ENCODE assay signal across 28 cellular contexts in genomic region chr13:39737047-39737446, GRCh38.
"Had no signal": no experiment of that assay in that cellular context is flagged by ENCODE, and none has a peak within 500 bp of the region (broad histone marks: within the 10 kb centered on the region; RNA-seq: fewer than 3 reads in every experiment).

No MANE protein-coding gene starts in this region.

- H3K4me3 Mint-ChIP-seq: natural killer cell; nephron; neural progenitor cell; stimulated activated effector memory CD8-positive, alpha-beta T cell treated with anti-CD3 and anti-CD28 coated beads, Interleukin-12 subunit alpha, Interleukin-12 subunit beta, amount 100 ng/mL, for 72 hours; stimulated activated naive B cell treated with anti-CD40 and anti-IgM and Interleukin-4, amounts not matched to agents 10 μg/mL and 1 μg/mL and 100 μg/mL, for 72 hours; stimulated activated naive CD8-positive, alpha-beta T cell treated with anti-CD3 and anti-CD28 coated beads, Interleukin-15, Interleukin-2, amounts not matched to agents 100 ng/mL and 50 ng/mL, for 24 hours had no signal

- H3K36me3 ChIP-seq: neural progenitor cell, ovary had no signal

- H3K4me1 ChIP-seq: neural progenitor cell, parathyroid adenoma, psoas muscle, right lobe of liver, sigmoid colon, stomach, thyroid gland, tibial nerve, upper lobe of left lung, vagina had no signal

- H3K27ac Mint-ChIP-seq: natural killer cell; nephron; neural progenitor cell; progenitor cell of endocrine pancreas; stimulated activated effector memory CD8-positive, alpha-beta T cell treated with anti-CD3 and anti-CD28 coated beads, Interleukin-12 subunit alpha, Interleukin-12 subunit beta, amount 100 ng/mL, for 72 hours; stimulated activated naive B cell treated with anti-CD40 and anti-IgM and Interleukin-4, amounts not matched to agents 10 μg/mL and 1 μg/mL and 100 μg/mL, for 72 hours; stimulated activated naive CD8-positive, alpha-beta T cell treated with anti-CD3 and anti-CD28 coated beads, Interleukin-15, Interleukin-2, amounts not matched to agents 100 ng/mL and 50 ng/mL, for 24 hours had no signal

- DNase-seq: natural killer cell; occipital lobe; ovary; posterior cingulate gyrus; psoas muscle; right cardiac atrium; right lobe of liver; small intestine; stimulated activated CD4-positive, alpha-beta T cell treated with anti-CD3 and anti-CD28 coated beads, Interleukin-15, amount 100 ng/mL, for 24 hours; stimulated activated CD4-positive, alpha-beta T cell treated with anti-CD3 and anti-CD28 coated beads, Interleukin-2, amount 100 ng/mL, for 24 hours; stimulated activated CD4-positive, alpha-beta T cell treated with anti-CD3 and anti-CD28 coated beads, Interleukin-2, amount 100 ng/mL, for 48 hours; stimulated activated CD4-positive, alpha-beta T cell treated with anti-CD3 and anti-CD28 coated beads, Interleukin-4, amount 100 ng/mL, for 24 hours; stimulated activated naive B cell treated with anti-CD40 and anti-IgM and Interleukin-4, amounts not matched to agents 10 μg/mL and 1 μg/mL and 100 μg/mL, for 72 hours; stimulated activated naive CD4-positive, alpha-beta T cell treated with Interleukin-2 at 50 U/mL for 16 hours; stomach; thyroid gland; trophoblast cell; upper lobe of left lung had no signal

- H3K9me3 ChIP-seq: ovary, psoas muscle, right lobe of liver, sigmoid colon, stomach, thoracic aorta, thyroid gland, tibial nerve, upper lobe of left lung, vagina had no signal

- H3K4me1 Mint-ChIP-seq: natural killer cell; nephron; neural progenitor cell; stimulated activated effector memory CD8-positive, alpha-beta T cell treated with anti-CD3 and anti-CD28 coated beads, Interleukin-12 subunit alpha, Interleukin-12 subunit beta, amount 100 ng/mL, for 72 hours had no signal

- H3K27me3 Mint-ChIP-seq: progenitor cell of endocrine pancreas; stimulated activated naive B cell treated with anti-CD40 and anti-IgM and Interleukin-4, amounts not matched to agents 10 μg/mL and 1 μg/mL and 100 μg/mL, for 72 hours; stimulated activated naive CD8-positive, alpha-beta T cell treated with anti-CD3 and anti-CD28 coated beads, Interleukin-15, Interleukin-2, amounts not matched to agents 100 ng/mL and 50 ng/mL, for 24 hours had no signal

- H3K27ac ChIP-seq: neural progenitor cell, ovary, parathyroid adenoma, psoas muscle, right lobe of liver, sigmoid colon, stomach, thoracic aorta, thyroid gland, tibial nerve, upper lobe of left lung, vagina had no signal

- H3K4me3 ChIP-seq: neural progenitor cell, ovary, psoas muscle, right lobe of liver, sigmoid colon, stomach, thoracic aorta, thyroid gland, tibial nerve, upper lobe of left lung, vagina had no signal

- H3K27me3 ChIP-seq: neural progenitor cell, ovary, right lobe of liver, sigmoid colon, stomach, thyroid gland, tibial nerve, upper lobe of left lung, vagina had no signal
